1 cellular context compared by ENCODE assay signal in genomic region chr13:112999414-113000177, GRCh38.
TF ChIP-seq lines count a peak whose summit lies in the region.

No MANE protein-coding gene starts in this region.

TF ChIP-seq in HEK293, 187 proteins besides CTCF, POLR2A, EP300 and RAD21 (continued from another document):
- TF ChIP-seq, protein P1, sequence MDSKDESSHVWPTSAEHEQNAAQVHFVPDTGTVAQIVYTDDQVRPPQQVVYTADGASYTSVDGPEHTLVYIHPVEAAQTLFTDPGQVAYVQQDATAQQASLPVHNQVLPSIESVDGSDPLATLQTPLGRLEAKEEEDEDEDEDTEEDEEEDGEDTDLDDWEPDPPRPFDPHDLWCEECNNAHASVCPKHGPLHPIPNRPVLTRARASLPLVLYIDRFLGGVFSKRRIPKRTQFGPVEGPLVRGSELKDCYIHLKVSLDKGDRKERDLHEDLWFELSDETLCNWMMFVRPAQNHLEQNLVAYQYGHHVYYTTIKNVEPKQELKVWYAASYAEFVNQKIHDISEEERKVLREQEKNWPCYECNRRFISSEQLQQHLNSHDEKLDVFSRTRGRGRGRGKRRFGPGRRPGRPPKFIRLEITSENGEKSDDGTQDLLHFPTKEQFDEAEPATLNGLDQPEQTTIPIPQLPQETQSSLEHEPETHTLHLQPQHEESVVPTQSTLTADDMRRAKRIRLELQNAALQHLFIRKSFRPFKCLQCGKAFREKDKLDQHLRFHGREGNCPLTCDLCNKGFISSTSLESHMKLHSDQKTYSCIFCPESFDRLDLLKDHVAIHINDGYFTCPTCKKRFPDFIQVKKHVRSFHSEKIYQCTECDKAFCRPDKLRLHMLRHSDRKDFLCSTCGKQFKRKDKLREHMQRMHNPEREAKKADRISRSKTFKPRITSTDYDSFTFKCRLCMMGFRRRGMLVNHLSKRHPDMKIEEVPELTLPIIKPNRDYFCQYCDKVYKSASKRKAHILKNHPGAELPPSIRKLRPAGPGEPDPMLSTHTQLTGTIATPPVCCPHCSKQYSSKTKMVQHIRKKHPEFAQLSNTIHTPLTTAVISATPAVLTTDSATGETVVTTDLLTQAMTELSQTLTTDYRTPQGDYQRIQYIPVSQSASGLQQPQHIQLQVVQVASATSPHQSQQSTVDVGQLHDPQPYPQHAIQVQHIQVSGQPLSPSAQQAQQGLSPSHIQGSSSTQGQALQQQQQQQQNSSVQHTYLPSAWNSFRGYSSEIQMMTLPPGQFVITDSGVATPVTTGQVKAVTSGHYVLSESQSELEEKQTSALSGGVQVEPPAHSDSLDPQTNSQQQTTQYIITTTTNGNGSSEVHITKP (tag by site-specific recombination; IDR thresholded peaks at IDR 0.05), result no peak
- TF ChIP-seq ZBTB49 (tag by site-specific recombination; IDR thresholded peaks at IDR 0.05; ENCODE audit: low read depth) (no peak), ZNF580 (tag by site-specific recombination; IDR thresholded peaks at IDR 0.05) (no peak), GLIS1 (tag by site-specific recombination; IDR thresholded peaks at IDR 0.05) (no peak), ZFP3 (tag by site-specific recombination; IDR thresholded peaks at IDR 0.05; ENCODE audit: low read depth) (no peak), ZFHX2 (tag by site-specific recombination; conservative IDR thresholded peaks at IDR 0.05) (peak; percentile 71), ZIC2 (tag by site-specific recombination; IDR thresholded peaks at IDR 0.05) (no peak)
- TF ChIP-seq, protein P2, sequence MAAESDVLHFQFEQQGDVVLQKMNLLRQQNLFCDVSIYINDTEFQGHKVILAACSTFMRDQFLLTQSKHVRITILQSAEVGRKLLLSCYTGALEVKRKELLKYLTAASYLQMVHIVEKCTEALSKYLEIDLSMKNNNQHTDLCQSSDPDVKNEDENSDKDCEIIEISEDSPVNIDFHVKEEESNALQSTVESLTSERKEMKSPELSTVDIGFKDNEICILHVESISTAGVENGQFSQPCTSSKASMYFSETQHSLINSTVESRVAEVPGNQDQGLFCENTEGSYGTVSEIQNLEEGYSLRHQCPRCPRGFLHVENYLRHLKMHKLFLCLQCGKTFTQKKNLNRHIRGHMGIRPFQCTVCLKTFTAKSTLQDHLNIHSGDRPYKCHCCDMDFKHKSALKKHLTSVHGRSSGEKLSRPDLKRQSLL (tag by site-specific recombination; IDR thresholded peaks at IDR 0.05), result no peak
